In genomic region chr5:91190333-91190680, GRCh38 we compare ENCODE assay signal across 12 cellular contexts.
DNase-seq lines count a peak whose midpoint lies in the region; ATAC-seq and TF ChIP-seq lines count a peak whose summit lies in the region.
"Had no signal": no experiment of that assay in that cellular context is flagged by ENCODE, and none has a peak within 500 bp of the region (broad histone marks: within the 10 kb centered on the region; RNA-seq: fewer than 3 reads in every experiment).

No MANE protein-coding gene starts in this region.

- H3K36me3 ChIP-seq in body of pancreas (replicated peaks in 1 of 2; ENCODE audit: insufficient read depth in 1 of 2, low read depth in 2 of 2) = no peaks in the 10 kb centered on the region
- H3K36me3 ChIP-seq in left lung = no peaks in the 10 kb centered on the region
- no peaks in the 10 kb centered on the region for H3K36me3 ChIP-seq in stomach

- DNase-seq in body of pancreas = no peak
- no peak for DNase-seq in left lung
- DNase-seq in stomach = no peak
- DNase-seq in NCI-H82 (lab: John Stamatoyannopoulos, UW) = no peak
- DNase-seq in RWPE1 (ENCODE audit: low spot score) = no peak
- DNase-seq: activated CD4-positive, alpha-beta T cell treated with anti-CD3 and anti-CD28 coated beads for 36 hours; activated naive CD8-positive, alpha-beta T cell treated with anti-CD3 and anti-CD28 coated beads, Interleukin-2, amount 50 U/mL, for 24 hours; COR-L47; NCI-H187 had no signal

- intact Hi-C loops in body of pancreas (cut with DNase I) (no loop called here), left lung (cut with DNase I) (no loop called here), stomach (cut with DNase I; ENCODE audit: low total_unique reads) (no loop called here)

- WGBS in body of pancreas, 2 donors = 32 to 59% methylated on average over 3 of the region's 3 CpGs
- WGBS in stomach, 5 donors = 53 to 72% (median 61%) methylated on average over 3 of the region's 3 CpGs

- H3K4me1 ChIP-seq in body of pancreas (no peaks in the 10 kb centered on the region), left lung (peaks cover 0 to 25% of the 10 kb centered on the region in 2 donors), stomach (peaks cover 0 to 21% (median 8%) of the 10 kb centered on the region in 4 donors)

- CTCF ChIA-PET in RWPE1 (lab: Yijun Ruan, JAX) = no interaction called here

- ATAC-seq in GM21526 (IDR thresholded peaks at IDR 0.05; ENCODE audit: low FRiP score, unreplicated experiment) (peak; percentile 22), body of pancreas (peak; percentile 9), left lung (no peak), HG02884 (IDR thresholded peaks at IDR 0.05; ENCODE audit: unreplicated experiment) (no peak), GM19328 (IDR thresholded peaks at IDR 0.05; ENCODE audit: unreplicated experiment) (no peak)
- ATAC-seq: activated CD4-positive, alpha-beta T cell treated with anti-CD3 and anti-CD28 coated beads for 36 hours; activated naive CD8-positive, alpha-beta T cell treated with anti-CD3 and anti-CD28 coated beads, Interleukin-2, amount 50 U/mL, for 24 hours had no signal

- TF ChIP-seq CTCF in body of pancreas (IDR thresholded peaks at IDR 0.05) (no peak), left lung (IDR thresholded peaks at IDR 0.05) (no peak), stomach (IDR thresholded peaks at IDR 0.05) (no peak), RWPE1 (conservative IDR thresholded peaks at IDR 0.05; ENCODE audit: low read depth) (no peak)

- H3K4me3 ChIP-seq in body of pancreas (no peak overlapping the region), left lung (peak overlapping the region in 1 of 2 donors; percentile 17), stomach (peak overlapping the region in 1 of 4 donors; percentile 3)

- TF ChIP-seq POLR2A in body of pancreas (IDR thresholded peaks at IDR 0.05) (no peak), stomach (IDR thresholded peaks at IDR 0.05) (no peak)

- no peaks in the 10 kb centered on the region for H3K27me3 ChIP-seq in body of pancreas
- H3K27me3 ChIP-seq in left lung = no peaks in the 10 kb centered on the region
- H3K27me3 ChIP-seq in stomach = no peaks in the 10 kb centered on the region

- TF ChIP-seq EP300 in stomach (IDR thresholded peaks at IDR 0.05) = no peak

- POLR2A ChIA-PET in RWPE1 (lab: Yijun Ruan, JAX; ENCODE audit: low non-redundant PET) = no interaction called here

- H3K9me3 ChIP-seq in body of pancreas (no peaks in the 10 kb centered on the region), left lung (no peaks in the 10 kb centered on the region), stomach (no peaks in the 10 kb centered on the region)

- H3K27ac ChIP-seq in body of pancreas = no peak overlapping the region
- H3K27ac ChIP-seq in left lung = peak overlapping the region; percentile 58 to 77
- peak overlapping the region in 4 of 5 donors; percentile 50 to 74 (median 63) for H3K27ac ChIP-seq in stomach
- no peak overlapping the region for H3K27ac ChIP-seq in RWPE1

Comparison
In these comparisons a context has a peak if more than half of its experiments do, and no peak if none do; other contexts are left out.
1. ATAC-seq: peak in GM21526 (single experiment) and body of pancreas (single experiment); none in left lung (single experiment), HG02884 (single experiment) and GM19328 (single experiment).
2. H3K27ac ChIP-seq: peak in left lung (2 of 2) and stomach (4 of 5); none in body of pancreas (0 of 4) and RWPE1 (single experiment).